8 cellular contexts compared by ENCODE assay signal in genomic region chr11:5369793-5370192, GRCh38. TPM values are rescaled to one million over a fixed set of nuclear protein-coding genes. Genes with fewer than 3 reads are reported as not detected.
A peak's percentile ranks its signal among the peaks of the same experiment; 100 is the strongest.
DNase-seq lines count a peak whose midpoint lies in the region; ATAC-seq and TF ChIP-seq lines count a peak whose summit lies in the region.

No MANE protein-coding gene starts in this region.

- H3K4me1 ChIP-seq in DND-41 (ENCODE audit: insufficient read depth, low read length) (no peaks in the 10 kb centered on the region), GM23338 (ENCODE audit: insufficient read depth) (peaks cover 20% of the 10 kb centered on the region), Panc1 (ENCODE audit: control insufficient read depth, insufficient read depth, low read length) (no peaks in the 10 kb centered on the region), aorta (ENCODE audit: control insufficient read depth in 1 of 2, insufficient read depth in 2 of 2, low read length in 2 of 2) (peaks cover 0 to 8% of the 10 kb centered on the region in 2 donors)

- no peak overlapping the region for H3K4me2 ChIP-seq in DND-41 (ENCODE audit: insufficient read depth, low read length)
- no peak overlapping the region for H3K4me2 ChIP-seq in GM23338

- H3K9me3 Mint-ChIP-seq in GM23338 = peaks cover 21% of the 10 kb centered on the region

- H3K27ac ChIP-seq in DND-41 (ENCODE audit: low read length) (no peak overlapping the region), GM23338 (ENCODE audit: low read depth) (no peak overlapping the region), Panc1 (ENCODE audit: low read length) (no peak overlapping the region), aorta (ENCODE audit: low read depth in 1 of 2, low read length in 2 of 2) (no peak overlapping the region)

- H3K79me2 ChIP-seq in DND-41 (ENCODE audit: insufficient read depth, low read length) = no peaks in the 10 kb centered on the region
- no peaks in the 10 kb centered on the region for H3K79me2 ChIP-seq in GM23338 (replicated peaks; ENCODE audit: insufficient read depth)

- H3K27ac Mint-ChIP-seq in GM23338 = no peak overlapping the region

- no peak overlapping the region for H3K9ac ChIP-seq in DND-41 (ENCODE audit: low read depth, low read length)

- peaks cover 2% of the 10 kb centered on the region for H3K27me3 Mint-ChIP-seq in GM23338 (ENCODE audit: insufficient read depth, low read depth, poor library complexity)

- peak; percentile 28 for TF ChIP-seq CTCF in DND-41 (IDR thresholded peaks at IDR 0.05; ENCODE audit: borderline replicate concordance, extremely low read depth, low read length, poor library complexity, severe bottlenecking)
- peak; percentile 39 to 62; a peak in 3 of 4 replicates for TF ChIP-seq CTCF in GM23338 (conservative IDR thresholded peaks at IDR 0.05; ENCODE audit: low read depth in 2 of 2)
- TF ChIP-seq CTCF in Panc1 (IDR thresholded peaks at IDR 0.05) = peak; percentile 42
- peak; percentile 68 for TF ChIP-seq CTCF in fibroblast of the aortic adventitia (IDR thresholded peaks at IDR 0.05; ENCODE audit: insufficient read depth, low read length)

- ATAC-seq in DND-41 (ENCODE audit: insufficient read depth, low read depth) (no peak), GM23338 (peak; percentile 40; the same call in 2 of the 3 replicates), Panc1 (no peak), GM18520 (IDR thresholded peaks at IDR 0.05; ENCODE audit: unreplicated experiment) (no peak), HG03565 (IDR thresholded peaks at IDR 0.05; ENCODE audit: unreplicated experiment) (no peak), aorta (ENCODE audit: low FRiP score) (no peak)

- H3K27me3 ChIP-seq in DND-41 (ENCODE audit: insufficient read depth, low read length, poor library complexity) (peaks cover 3% of the 10 kb centered on the region), GM23338 (ENCODE audit: insufficient read depth) (no peaks in the 10 kb centered on the region), Panc1 (ENCODE audit: control insufficient read depth, insufficient read depth, low read length) (no peaks in the 10 kb centered on the region), aorta (ENCODE audit: control insufficient read depth in 1 of 2, insufficient read depth in 2 of 2, low read length in 1 of 2) (no peaks in the 10 kb centered on the region)

- no peaks in the 10 kb centered on the region for H3K9me3 ChIP-seq in DND-41 (ENCODE audit: insufficient read depth, low read length, severe bottlenecking)
- no peaks in the 10 kb centered on the region for H3K9me3 ChIP-seq in Panc1 (ENCODE audit: control insufficient read depth, insufficient read depth, low read depth, low read length)
- H3K9me3 ChIP-seq in aorta (ENCODE audit: control insufficient read depth, low read length) = no peaks in the 10 kb centered on the region

- CTCF ChIA-PET in Panc1 (lab: Charles Lee) = no interaction called here

- H3K36me3 ChIP-seq in DND-41 (ENCODE audit: insufficient read depth, low read length) (no peaks in the 10 kb centered on the region), GM23338 (ENCODE audit: insufficient read depth) (no peaks in the 10 kb centered on the region), Panc1 (ENCODE audit: control insufficient read depth, insufficient read depth, low read length) (no peaks in the 10 kb centered on the region), aorta (ENCODE audit: control insufficient read depth in 1 of 2, insufficient read depth in 2 of 2, low read length in 1 of 2) (no peaks in the 10 kb centered on the region)

- no peaks in the 10 kb centered on the region for H4K20me1 ChIP-seq in DND-41 (ENCODE audit: insufficient read depth, low read length)
- H4K20me1 ChIP-seq in GM23338 (replicated peaks; ENCODE audit: insufficient read depth) = no peaks in the 10 kb centered on the region

- intact Hi-C loops in Panc1 (cut with micrococcal nuclease; ENCODE audit: unreplicated experiment) (no loop called here), aorta (cut with DNase I) (no loop called here)

- no peak overlapping the region for H3K4me3 Mint-ChIP-seq in GM23338

- no peaks in the 10 kb centered on the region for H3F3A ChIP-seq in GM23338 (replicated peaks; ENCODE audit: low read depth)

- in situ Hi-C loops in Panc1 (cut with HindIII; ENCODE audit: low pct_unique_long_range_greater_than_20kb, low sequenced_read_pairs) = no loop called here

- H3K9me2 ChIP-seq in GM23338 (ENCODE audit: insufficient read depth) = no peaks in the 10 kb centered on the region

- peaks cover 20% of the 10 kb centered on the region for H3K36me3 Mint-ChIP-seq in GM23338 (ENCODE audit: low read depth)

- no peak overlapping the region for H2AFZ ChIP-seq in DND-41 (ENCODE audit: low read depth, low read length)
- H2AFZ ChIP-seq in GM23338 = no peak overlapping the region

- peaks cover 8% of the 10 kb centered on the region; the same call in 2 of the 3 replicates for H3K4me1 Mint-ChIP-seq in GM23338

- DNase-seq in DND-41 = no peak
- DNase-seq in GM23338 (ENCODE audit: low spot score) = peak; percentile 34
- DNase-seq in Panc1 (ENCODE audit: low read depth, low spot score) = no peak
- peak; percentile 77 for DNase-seq in fibroblast of the aortic adventitia (ENCODE audit: low read depth)
- no peak for DNase-seq in DMS153 (lab: John Stamatoyannopoulos, UW)
- DNase-seq in aorta = no peak

- no peak overlapping the region for H3K4me3 ChIP-seq in DND-41 (ENCODE audit: low read depth in 1 of 2, low read length in 2 of 2)
- no peak overlapping the region for H3K4me3 ChIP-seq in GM23338
- no peak overlapping the region for H3K4me3 ChIP-seq in Panc1 (ENCODE audit: low read depth in 2 of 2, low read length in 2 of 2)
- H3K4me3 ChIP-seq in fibroblast of the aortic adventitia (ENCODE audit: low read depth, low read length) = no peak overlapping the region
- H3K4me3 ChIP-seq in aorta (ENCODE audit: low read length in 2 of 2) = no peak overlapping the region

- no TSS peak for BruUV-seq in Panc1 (replicated peaks; lab: Mats Ljungman, UMichigan)

- POLR2A ChIA-PET in Panc1 (lab: Charles Lee) = no interaction called here

TF ChIP-seq in GM23338, 12 proteins besides CTCF, POLR2A, EP300 and RAD21 (continues in another document):
- TF ChIP-seq STAT1 (IDR thresholded peaks at IDR 0.05; ENCODE audit: unreplicated experiment) = no peak
- TF ChIP-seq ZNF114 (CRISPR knock-in tag; IDR thresholded peaks at IDR 0.05) = no peak
- TF ChIP-seq CREB1 (CRISPR knock-in tag; IDR thresholded peaks at IDR 0.05; ENCODE audit: low read depth) = no peak
- no peak for TF ChIP-seq EZH2phosphoT487 (IDR thresholded peaks at IDR 0.05; ENCODE audit: unreplicated experiment)
- TF ChIP-seq NANOG (IDR thresholded peaks at IDR 0.05; ENCODE audit: borderline replicate concordance) = no peak
- TF ChIP-seq ETS1 (IDR thresholded peaks at IDR 0.05) = no peak
- no peak for TF ChIP-seq POLR2AphosphoS5 (IDR thresholded peaks at IDR 0.05; ENCODE audit: low read depth)

RNA-seq across cellular contexts. Expression of gene OR51M1, which starts 13.8 kb away (rescaled TPM):
- total RNA-seq in GM23338 (2014; rRNA removed; shearing (Covaris generic)) = 0.03 and 0.35 TPM in 2 replicates
- polyA plus RNA-seq in GM23338 (2016; fragmentation: Nextera tagmentation; extraction: Ambion mirVana) (not detected in 2 replicates), aorta (not detected)
- total RNA-seq in Panc1 (2021; ENCODE audit: unreplicated experiment) (not detected), fibroblast of the aortic adventitia (ENCODE audit: low replicate concordance) (under 0.01 TPM in 1 of 2 replicates, not detected in the other), aorta (not detected)
- not detected for polyA plus RNA-seq in Panc1 (2012; ENCODE audit: insufficient read length)

RNA-seq across cellular contexts. Expression of gene OR51B6, which starts 18.5 kb away (rescaled TPM):
- total RNA-seq in GM23338 (2014; rRNA removed; shearing (Covaris generic)) = not detected in 2 replicates
- polyA plus RNA-seq in GM23338 (2016; fragmentation: Nextera tagmentation; extraction: Ambion mirVana) (not detected in 2 replicates), aorta (not detected)
- total RNA-seq in Panc1 (2021; ENCODE audit: unreplicated experiment) (not detected), fibroblast of the aortic adventitia (ENCODE audit: low replicate concordance) (not detected in 2 replicates), aorta (not detected)
- polyA plus RNA-seq in Panc1 (2012; ENCODE audit: insufficient read length) = not detected

RNA-seq across cellular contexts. Expression of gene OR51B5, which starts 26.5 kb away (rescaled TPM):
- not detected in 2 replicates for total RNA-seq in GM23338 (2014; rRNA removed; shearing (Covaris generic))
- polyA plus RNA-seq in GM23338 (2016; fragmentation: Nextera tagmentation; extraction: Ambion mirVana) = not detected in 2 replicates
- not detected for total RNA-seq in Panc1 (2021; ENCODE audit: unreplicated experiment)
- not detected for polyA plus RNA-seq in Panc1 (2012; ENCODE audit: insufficient read length)
- total RNA-seq in fibroblast of the aortic adventitia (ENCODE audit: low replicate concordance) = not detected in 2 replicates
- total RNA-seq in aorta = 1 to 10 TPM in 1 of 2 donors, under 1 TPM in 1; 0.71 to 1.2 TPM
- polyA plus RNA-seq in aorta = not detected

RNA-seq across cellular contexts. Expression of gene OR51B2, which starts 45.7 kb away (rescaled TPM):
- total RNA-seq in GM23338 (2014; rRNA removed; shearing (Covaris generic)) = not detected in 2 replicates
- polyA plus RNA-seq in GM23338 (2016; fragmentation: Nextera tagmentation; extraction: Ambion mirVana) = not detected in 2 replicates
- not detected for total RNA-seq in Panc1 (2021; ENCODE audit: unreplicated experiment)
- not detected for polyA plus RNA-seq in Panc1 (2012; ENCODE audit: insufficient read length)
- not detected in 2 replicates for total RNA-seq in fibroblast of the aortic adventitia (ENCODE audit: low replicate concordance)
- total RNA-seq in aorta = not detected
- not detected for polyA plus RNA-seq in aorta

RNA-seq across cellular contexts. Expression of gene OR51Q1, which starts 52.1 kb away (rescaled TPM):
- not detected in 2 replicates for total RNA-seq in GM23338 (2014; rRNA removed; shearing (Covaris generic))
- polyA plus RNA-seq in GM23338 (2016; fragmentation: Nextera tagmentation; extraction: Ambion mirVana) = not detected in 2 replicates
- total RNA-seq in Panc1 (2021; ENCODE audit: unreplicated experiment) = not detected
- polyA plus RNA-seq in Panc1 (2012; ENCODE audit: insufficient read length) = not detected
- total RNA-seq in fibroblast of the aortic adventitia (ENCODE audit: low replicate concordance) = not detected in 2 replicates
- total RNA-seq in aorta = not detected
- 1 to 10 TPM in 1 of 2 donors, not detected in 1; 1.4 TPM for polyA plus RNA-seq in aorta

Comparison
In these comparisons a context has a peak if more than half of its experiments do, and no peak if none do; other contexts are left out.
1. DNase-seq: peak in GM23338 (single experiment) and fibroblast of the aortic adventitia (single experiment); none in DND-41 (single experiment), Panc1 (single experiment), DMS153 (single experiment) and aorta (0 of 2).
2. Peak in every context shown above with its lines, with median percentiles within 50 percentile points of each other: CTCF ChIP-seq.